Comparison of ENCODE assay signal across 32 cellular contexts in the genomic region with DNA sequence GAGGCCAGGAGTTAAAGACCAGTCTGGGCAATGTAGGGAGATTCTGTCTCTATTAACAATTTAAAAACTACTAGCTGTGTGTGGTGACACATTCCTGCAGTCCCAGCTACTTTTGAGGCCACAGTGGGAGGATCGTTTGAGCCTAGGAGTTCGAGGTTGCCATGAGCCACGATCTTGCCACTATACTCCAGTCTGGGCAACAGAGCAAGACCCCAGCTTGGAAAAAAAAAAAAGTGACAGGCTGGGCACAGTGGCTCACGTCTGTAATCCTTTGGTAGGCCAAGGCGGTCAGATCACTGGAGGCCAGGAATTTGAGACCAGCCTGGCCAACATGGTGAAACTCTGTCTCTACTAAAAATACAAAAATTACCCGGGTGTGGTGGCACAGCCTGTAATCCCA. TPM values are rescaled to one million over a fixed set of nuclear protein-coding genes. Genes with fewer than 3 reads are reported as not detected.
"Had no signal": no experiment of that assay in that cellular context is flagged by ENCODE, and none has a peak within 500 bp of the region (broad histone marks: within the 10 kb centered on the region; RNA-seq: fewer than 3 reads in every experiment).

No MANE protein-coding gene starts in this region.

- H3K27ac Mint-ChIP-seq: nephron; neural progenitor cell; progenitor cell of endocrine pancreas; stimulated activated memory B cell treated with anti-CD40 and anti-IgM and Interleukin-4, amounts not matched to agents 10 μg/mL and 1 μg/mL and 100 μg/mL, for 72 hours; stimulated activated naive CD8-positive, alpha-beta T cell treated with anti-CD3 and anti-CD28 coated beads, Interleukin-15, Interleukin-2, amounts not matched to agents 100 ng/mL and 50 ng/mL, for 24 hours; type B pancreatic cell had no signal

- H3K9me3 ChIP-seq: ovary, psoas muscle, spleen, stomach, thoracic aorta, thyroid gland, tibial nerve, upper lobe of right lung, uterus had no signal

- H3K4me2 ChIP-seq: neural progenitor cell, smooth muscle cell had no signal

- H3K4me1 Mint-ChIP-seq: nephron; neural progenitor cell; stimulated activated memory B cell treated with anti-CD40 and anti-IgM and Interleukin-4, amounts not matched to agents 10 μg/mL and 1 μg/mL and 100 μg/mL, for 72 hours had no signal

- H3K4me3 ChIP-seq: neural progenitor cell, ovary, psoas muscle, skin epidermis, smooth muscle cell, spleen, stomach, thoracic aorta, thyroid gland, tibial nerve, upper lobe of right lung, uterus had no signal

- H3K27ac ChIP-seq: neural progenitor cell, ovary, parathyroid adenoma, psoas muscle, skin epidermis, spleen, stomach, thoracic aorta, thyroid gland, tibial nerve, upper lobe of right lung, uterus had no signal

- H3K27me3 ChIP-seq: neural progenitor cell, ovary, spleen, stomach, thyroid gland, tibial nerve, upper lobe of right lung, uterus had no signal

- DNase-seq: naive B cell; natural killer cell; occipital lobe; ovary; posterior cingulate gyrus; psoas muscle; right cardiac atrium; spleen; stimulated activated CD4-positive, alpha-beta T cell treated with anti-CD3 and anti-CD28 coated beads, Interleukin-12 subunit alpha, Interleukin-12 subunit beta, amount 100 ng/mL, for 4 hours; stimulated activated CD4-positive, alpha-beta T cell treated with anti-CD3 and anti-CD28 coated beads, Interleukin-1b, Interleukin-23, amount 100 ng/mL, for 48 hours; stimulated activated CD4-positive, alpha-beta T cell treated with anti-CD3 and anti-CD28 coated beads, Interleukin-4, amount 100 ng/mL, for 1 hour; stimulated activated CD4-positive, alpha-beta T cell treated with anti-CD3 and anti-CD28 coated beads, Interleukin-4, amount 100 ng/mL, for 4 hours; stimulated activated CD8-positive, alpha-beta memory T cell treated with anti-CD3 and anti-CD28 coated beads, Interleukin-4, amount 100 ng/mL, for 48 hours; stimulated activated naive CD4-positive, alpha-beta T cell; stomach; upper lobe of right lung; uterus had no signal

- ATAC-seq: natural killer cell; psoas muscle; right cardiac atrium; sciatic nerve; stimulated activated memory B cell treated with anti-CD40 and anti-IgM and Interleukin-4, amounts not matched to agents 10 μg/mL and 1 μg/mL and 100 μg/mL, for 72 hours; upper lobe of right lung had no signal

- H2AFZ ChIP-seq: neural progenitor cell, parathyroid adenoma had no signal

- H3K4me1 ChIP-seq: neural progenitor cell, parathyroid adenoma, psoas muscle, spleen, stomach, tibial nerve, upper lobe of right lung, uterus had no signal

- H3K9ac ChIP-seq: neural progenitor cell, parathyroid adenoma had no signal

- H3K27me3 Mint-ChIP-seq: naive B cell; progenitor cell of endocrine pancreas; stimulated activated memory B cell treated with anti-CD40 and anti-IgM and Interleukin-4, amounts not matched to agents 10 μg/mL and 1 μg/mL and 100 μg/mL, for 72 hours; stimulated activated naive CD8-positive, alpha-beta T cell treated with anti-CD3 and anti-CD28 coated beads, Interleukin-15, Interleukin-2, amounts not matched to agents 100 ng/mL and 50 ng/mL, for 24 hours; type B pancreatic cell had no signal

- H3K36me3 ChIP-seq: ovary, uterus had no signal

- H3K4me3 Mint-ChIP-seq: naive B cell; natural killer cell; nephron; neural progenitor cell; stimulated activated memory B cell treated with anti-CD40 and anti-IgM and Interleukin-4, amounts not matched to agents 10 μg/mL and 1 μg/mL and 100 μg/mL, for 72 hours; stimulated activated naive CD8-positive, alpha-beta T cell treated with anti-CD3 and anti-CD28 coated beads, Interleukin-15, Interleukin-2, amounts not matched to agents 100 ng/mL and 50 ng/mL, for 24 hours; type B pancreatic cell had no signal

- H3K9me3 Mint-ChIP-seq: naive B cell; natural killer cell; nephron; neural progenitor cell; stimulated activated memory B cell treated with anti-CD40 and anti-IgM and Interleukin-4, amounts not matched to agents 10 μg/mL and 1 μg/mL and 100 μg/mL, for 72 hours; stimulated activated naive CD8-positive, alpha-beta T cell treated with anti-CD3 and anti-CD28 coated beads, Interleukin-15, Interleukin-2, amounts not matched to agents 100 ng/mL and 50 ng/mL, for 24 hours; type B pancreatic cell had no signal

- H3K79me2 ChIP-seq: parathyroid adenoma had no signal

RNA-seq across cellular contexts. Expression of a gene that starts 27.8 kb away (rescaled TPM):
- total RNA-seq: natural killer cell, sciatic nerve, subcutaneous adipose tissue, tibial nerve, urinary bladder had no signal
- polyA plus RNA-seq: smooth muscle cell had no signal

RNA-seq across cellular contexts. Expression of a gene that starts 42.5 kb away (rescaled TPM):
- total RNA-seq: natural killer cell had no signal
